In genomic region chr15:73991726-73992593, GRCh38 we compare ENCODE assay signal across 8 cellular contexts. TPM values are rescaled to one million over a fixed set of nuclear protein-coding genes. Genes with fewer than 3 reads are reported as not detected.
DNase-seq lines count a peak whose midpoint lies in the region; ATAC-seq and TF ChIP-seq lines count a peak whose summit lies in the region.

STOML1 (minus strand) TSS chr15:73992295; CDS start chr15:73992223, 72 bp downstream.

- H3K4me3 ChIP-seq in fibroblast of villous mesenchyme (ENCODE audit: low read depth, low read length) (peak within 1 kb of the TSS; percentile 69), neural cell (ENCODE audit: low read length) (peak within 1 kb of the TSS; percentile 99)

- H3K4me3 Mint-ChIP-seq in stimulated activated naive CD8-positive, alpha-beta T cell treated with anti-CD3 and anti-CD28 coated beads, Interleukin-15, amount 100 ng/mL, for 72 hours, result peak within 1 kb of the TSS; percentile 91 to 94

- no peaks in the 10 kb centered on the region for H3K27me3 ChIP-seq in neural cell (ENCODE audit: insufficient read depth, low read depth, low read length)

- no peaks in the 10 kb centered on the region for H3F3A ChIP-seq in neural cell (ENCODE audit: insufficient read depth, low read length, poor library complexity, severe bottlenecking)

- peaks cover 65% of the 10 kb centered on the region for H3K4me1 Mint-ChIP-seq in stimulated activated naive CD8-positive, alpha-beta T cell treated with anti-CD3 and anti-CD28 coated beads, Interleukin-15, amount 100 ng/mL, for 72 hours

- in situ Hi-C loops in G401 (cut with HindIII; ENCODE audit: low sequenced_read_pairs), result no loop called here

- H3K9me3 ChIP-seq in neural cell (ENCODE audit: low read length), result no peaks in the 10 kb centered on the region

- peak within 1 kb of the TSS; percentile 89 for H3K4me2 ChIP-seq in neural cell (ENCODE audit: low read length)

- H2AFZ ChIP-seq in neural cell (ENCODE audit: low read depth, low read length), result peak within 1 kb of the TSS; percentile 80

- peak within 1 kb of the TSS; percentile 86 to 96 for H3K27ac Mint-ChIP-seq in stimulated activated naive CD8-positive, alpha-beta T cell treated with anti-CD3 and anti-CD28 coated beads, Interleukin-15, amount 100 ng/mL, for 72 hours

- no peaks in the 10 kb centered on the region for H3K9me2 ChIP-seq in neural cell (ENCODE audit: insufficient read depth, low read length)

- TF ChIP-seq RAD21 in neural cell (conservative IDR thresholded peaks at IDR 0.05), result peak; percentile 13

- peak; percentile 89 for ATAC-seq in stimulated activated naive CD8-positive, alpha-beta T cell treated with anti-CD3 and anti-CD28 coated beads, Interleukin-15, amount 100 ng/mL, for 72 hours

- H4K20me1 ChIP-seq in neural cell (ENCODE audit: insufficient read depth), result no peaks in the 10 kb centered on the region

- H3K36me3 ChIP-seq in neural cell (ENCODE audit: insufficient read depth, low read length), result no peaks in the 10 kb centered on the region

- no peaks in the 10 kb centered on the region for H3K9me3 Mint-ChIP-seq in stimulated activated naive CD8-positive, alpha-beta T cell treated with anti-CD3 and anti-CD28 coated beads, Interleukin-15, amount 100 ng/mL, for 72 hours

- H3K9ac ChIP-seq in neural cell (ENCODE audit: low read length), result peak within 1 kb of the TSS; percentile 93

- peaks cover 19% of the 10 kb centered on the region for H3K79me2 ChIP-seq in neural cell (replicated peaks; ENCODE audit: insufficient read depth, low read length)

- peak within 1 kb of the TSS; percentile 57 for H3K27ac ChIP-seq in neural cell (ENCODE audit: low read length)

- peak; percentile 66 for TF ChIP-seq EP300 in neural cell (conservative IDR thresholded peaks at IDR 0.05; ENCODE audit: poor library complexity, severe bottlenecking)

- peak; percentile 89 for DNase-seq in G401 (ENCODE audit: low spot score)
- DNase-seq in GOT3 (lab: John Stamatoyannopoulos, UW), result peak; percentile 71
- DNase-seq in SHP77 treated with DMSO at 0.1 percent for 48 hours (lab: John Stamatoyannopoulos, UW), result peak; percentile 74
- DNase-seq in activated effector memory CD4-positive, alpha-beta T cell treated with anti-CD3 and anti-CD28 coated beads, Interleukin-2, amount 50 U/mL, for 16 hours, result peak; percentile 99
- peak; percentile 94 for DNase-seq in fibroblast of villous mesenchyme (ENCODE audit: low read depth)
- peak; percentile 94 to 95 for DNase-seq in stimulated activated naive CD8-positive, alpha-beta T cell treated with anti-CD3 and anti-CD28 coated beads, Interleukin-15, amount 100 ng/mL, for 72 hours

- TF ChIP-seq CTCF in LNCAP (IDR thresholded peaks at IDR 0.05) (peak; percentile 96), fibroblast of villous mesenchyme (IDR thresholded peaks at IDR 0.05; ENCODE audit: insufficient read depth, low read depth, low read length) (peak; percentile 84), neural cell (IDR thresholded peaks at IDR 0.05; ENCODE audit: poor library complexity, severe bottlenecking) (peak; percentile 98)

- H3K27me3 Mint-ChIP-seq in stimulated activated naive CD8-positive, alpha-beta T cell treated with anti-CD3 and anti-CD28 coated beads, Interleukin-15, amount 100 ng/mL, for 72 hours, result no peaks in the 10 kb centered on the region

TF ChIP-seq in neural cell, 6 proteins besides CTCF, POLR2A, EP300 and RAD21:
- TF ChIP-seq REST (IDR thresholded peaks at IDR 0.05; ENCODE audit: borderline replicate concordance) (no peak), SMC3 (conservative IDR thresholded peaks at IDR 0.05; ENCODE audit: poor library complexity) (no peak), MXI1 (conservative IDR thresholded peaks at IDR 0.05; ENCODE audit: poor library complexity, severe bottlenecking) (peak; percentile 92), TAF1 (IDR thresholded peaks at IDR 0.05; ENCODE audit: low read depth) (peak; percentile 68), POLR2AphosphoS5 (IDR thresholded peaks at IDR 0.05) (peak; percentile 82), EZH2 (IDR thresholded peaks at IDR 0.05; ENCODE audit: borderline replicate concordance, insufficient read depth, low read length, poor library complexity, severe bottlenecking) (no peak)

RNA-seq across cellular contexts. Expression of gene STOML1, which starts in this region (rescaled TPM):
- total RNA-seq in G401 (2014; rRNA removed; shearing (Covaris generic)), result 6.0 and 13.0 TPM in 2 replicates
- 17.1 and 19.0 TPM in 2 replicates for total RNA-seq in fibroblast of villous mesenchyme
- polyA plus RNA-seq in neural cell, result 49.5 and 59.4 TPM in 2 replicates
- polyA minus RNA-seq in neural cell, result 37.3 and 39.2 TPM in 2 replicates

Comparison
In these comparisons a context has a peak if more than half of its experiments do, and no peak if none do; other contexts are left out.
1. Peak in every context shown above with its lines: DNase-seq, ATAC-seq, H3K4me3 ChIP-seq and H3K27ac ChIP-seq.